ENCODE assay signal across 19 cellular contexts in genomic region chr5:20556364-20556763, GRCh38.
DNase-seq lines count a peak whose midpoint lies in the region; ATAC-seq, FAIRE-seq and TF ChIP-seq lines count a peak whose summit lies in the region.
"Had no signal": no experiment of that assay in that cellular context is flagged by ENCODE, and none has a peak within 500 bp of the region (broad histone marks: within the 10 kb centered on the region; RNA-seq: fewer than 3 reads in every experiment).

No MANE protein-coding gene starts in this region.

- H3K27me3 ChIP-seq in adipocyte (replicated peaks; ENCODE audit: control insufficient read depth, insufficient read depth, low read length): no peaks in the 10 kb centered on the region
- H3K27me3 ChIP-seq: BE2C, uterus had no signal

- no peak for FAIRE-seq in urothelium cell line (lab: Jason Lieb, UNC)
- FAIRE-seq: colon, GM12892 had no signal

- no peaks in the 10 kb centered on the region for H3K36me3 Mint-ChIP-seq in HFFc6 (ENCODE audit: low read depth)
- H3K36me3 Mint-ChIP-seq: T-cell had no signal

- no peaks in the 10 kb centered on the region; the same call in 1 of the 2 replicates for H3K27me3 Mint-ChIP-seq in HFFc6 (ENCODE audit: insufficient read depth)
- H3K27me3 Mint-ChIP-seq: T-cell had no signal

- no peak overlapping the region for H3K4me3 ChIP-seq in adipocyte (ENCODE audit: low read length)
- H3K4me3 ChIP-seq: uterus had no signal

- H3K9me3 ChIP-seq in adipocyte (ENCODE audit: control insufficient read depth, low read length): no peaks in the 10 kb centered on the region
- H3K9me3 ChIP-seq: BE2C, uterus had no signal

- no peaks in the 10 kb centered on the region for H3K4me1 Mint-ChIP-seq in HFFc6 (ENCODE audit: low read depth)
- H3K4me1 Mint-ChIP-seq: T-cell had no signal

- no peak overlapping the region for H3K27ac Mint-ChIP-seq in HFFc6
- H3K27ac Mint-ChIP-seq: T-cell had no signal

- H3K4me3 Mint-ChIP-seq in HFFc6: no peak overlapping the region
- H3K4me3 Mint-ChIP-seq: T-cell had no signal

- no peak for TF ChIP-seq CTCF in HFFc6 (IDR thresholded peaks at IDR 0.05)

- H3K9me3 Mint-ChIP-seq in HFFc6: peaks cover 29% of the 10 kb centered on the region

- peaks cover 5% of the 10 kb centered on the region for H3K4me1 ChIP-seq in adipocyte (ENCODE audit: control insufficient read depth, insufficient read depth, low read length)
- H3K4me1 ChIP-seq: BE2C, uterus had no signal

- H3K9ac ChIP-seq in adipocyte (ENCODE audit: low read length): no peak overlapping the region

- no peak for ATAC-seq in GM18868 (IDR thresholded peaks at IDR 0.05; ENCODE audit: unreplicated experiment)
- ATAC-seq: left lobe of liver, T-cell had no signal

- no peaks in the 10 kb centered on the region for H3K36me3 ChIP-seq in adipocyte (ENCODE audit: control insufficient read depth, insufficient read depth, low read length, severe bottlenecking)
- H3K36me3 ChIP-seq: BE2C, uterus had no signal

- DNase-seq in HCEC 1CT (peak; percentile 65), adipocyte (ENCODE audit: low read depth) (peak; percentile 40), glomerular visceral epithelial cell (ENCODE audit: extremely low spot score) (peak; percentile 39), urothelium cell line (ENCODE audit: low spot score) (peak; percentile 19), SKM-1 (lab: John Stamatoyannopoulos, UW; ENCODE audit: unreplicated experiment) (no peak), HFFc6 (no peak)
- DNase-seq: activated CD4-positive, alpha-beta T cell treated with anti-CD3 and anti-CD28 coated beads, Interleukin-2, amount 50 U/mL, for 4 hours; activated gamma-delta T cell treated with Interleukin-2 at 50 U/mL for 16 hours; BE2C; Calu3; foreskin melanocyte; NCI-H1436; NCI-H2171 treated with DMSO at 0.1 percent for 48 hours; T-cell; uterus had no signal

Comparison
In these comparisons a context has a peak if more than half of its experiments do, and no peak if none do; other contexts are left out.
1. DNase-seq: peak in HCEC 1CT (single experiment), adipocyte (single experiment), glomerular visceral epithelial cell (single experiment) and urothelium cell line (single experiment); none in SKM-1 (single experiment) and HFFc6 (single experiment).